ENCODE assay signal across 16 cellular contexts in the genomic region with DNA sequence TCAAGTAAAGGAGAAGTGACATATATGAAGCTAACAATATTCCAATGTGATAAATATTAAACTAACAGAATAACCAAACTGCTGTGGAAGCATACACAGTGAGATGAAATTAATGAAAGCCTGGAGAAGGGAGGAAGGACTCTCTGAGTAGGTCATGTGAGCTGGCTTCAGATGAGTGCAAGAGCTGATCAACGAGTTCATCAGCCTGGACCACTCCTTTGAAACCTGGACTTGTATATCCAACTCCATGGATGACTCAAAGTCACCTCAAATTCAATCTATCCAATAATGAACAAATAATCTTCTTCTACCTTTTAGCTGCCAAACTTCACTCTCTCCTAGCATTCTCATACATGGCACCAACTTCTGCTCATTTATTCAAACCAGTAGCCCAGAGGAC.
DNase-seq lines count a peak whose midpoint lies in the region; ATAC-seq and TF ChIP-seq lines count a peak whose summit lies in the region.
"Had no signal": no experiment of that assay in that cellular context is flagged by ENCODE, and none has a peak within 500 bp of the region (broad histone marks: within the 10 kb centered on the region; RNA-seq: fewer than 3 reads in every experiment).

No MANE protein-coding gene starts in this region.

- CTCF ChIA-PET in A673 (lab: Charles Lee) = no interaction called here

- H3K4me3 ChIP-seq in epithelial cell of esophagus (ENCODE audit: low read length) (no peak overlapping the region), A673 (ENCODE audit: low read depth, low read length, poor library complexity, severe bottlenecking) (no peak overlapping the region)
- H3K4me3 ChIP-seq: BLaER1 treated with 17β-estradiol and CSF1 and Interleukin-3, amounts not matched to agents 10 nM and 100 nM had no signal

- H3K27ac ChIP-seq in A673 (ENCODE audit: low read depth, low read length, poor library complexity, severe bottlenecking) = no peak overlapping the region
- H3K27ac ChIP-seq: BLaER1 treated with 17β-estradiol and CSF1 and Interleukin-3, amounts not matched to agents 10 nM and 100 nM; C4-2B had no signal

- no peaks in the 10 kb centered on the region for H3K9me3 ChIP-seq in A673 (ENCODE audit: low read depth, low read length, poor library complexity, severe bottlenecking)
- H3K9me3 ChIP-seq: BLaER1 treated with 17β-estradiol and CSF1 and Interleukin-3, amounts not matched to agents 10 nM and 100 nM; Caco-2 had no signal

- H3K36me3 Mint-ChIP-seq in memory B cell = peaks cover 22% of the 10 kb centered on the region

- H3K36me3 ChIP-seq in A673 (ENCODE audit: insufficient read depth, low read length, poor library complexity, severe bottlenecking) = no peaks in the 10 kb centered on the region

- BruUV-seq in A673 (replicated peaks; lab: Mats Ljungman, UMichigan) = no TSS peak

- no peak for ATAC-seq in memory B cell (ENCODE audit: low read depth)
- ATAC-seq: CD8-positive, alpha-beta T cell had no signal

- no peak overlapping the region for H3K4me3 Mint-ChIP-seq in memory B cell
- H3K4me3 Mint-ChIP-seq: B cell; CD4-positive, alpha-beta T cell; CD8-positive, alpha-beta T cell had no signal

- POLR2A ChIA-PET in A673 (lab: Charles Lee; ENCODE audit: low non-redundant PET) = no interaction called here

- no peaks in the 10 kb centered on the region for H3K9me3 Mint-ChIP-seq in memory B cell
- H3K9me3 Mint-ChIP-seq: CD4-positive, alpha-beta T cell; CD8-positive, alpha-beta T cell had no signal

- TF ChIP-seq CTCF in epithelial cell of esophagus (IDR thresholded peaks at IDR 0.05; ENCODE audit: insufficient read depth, low read depth, low read length, missing control alignments) = no peak
- no peak for TF ChIP-seq CTCF in A673 (conservative IDR thresholded peaks at IDR 0.05; ENCODE audit: low read depth, low read length)

- intact Hi-C loops in A673 (cut with micrococcal nuclease; ENCODE audit: unreplicated experiment) = no loop called here

- H3K27ac Mint-ChIP-seq in memory B cell = peak overlapping the region; percentile 42
- H3K27ac Mint-ChIP-seq: B cell; CD4-positive, alpha-beta T cell; CD8-positive, alpha-beta T cell had no signal

- peaks cover 18% of the 10 kb centered on the region for H3K4me1 Mint-ChIP-seq in memory B cell

- DNase-seq in epithelial cell of esophagus (ENCODE audit: low read depth) (peak; percentile 52), memory B cell (ENCODE audit: low spot score in 2 of 2) (no peak), glomerular visceral epithelial cell (ENCODE audit: extremely low spot score) (no peak), A673 (ENCODE audit: low spot score) (no peak)
- DNase-seq in activated T-cell treated with anti-CD3 and anti-CD28 coated beads, Interleukin-2, amount 50 U/mL, for 1 hour = no peak
- DNase-seq: 8988T; AML-193; Caco-2; Calu3; CD4-positive, alpha-beta T cell; CD8-positive, alpha-beta T cell; DMS79 treated with DMSO at 0.1 percent for 48 hours; GF-D8 had no signal

- no peaks in the 10 kb centered on the region for H3K27me3 ChIP-seq in A673 (replicated peaks; ENCODE audit: insufficient read depth, low read depth, low read length, poor library complexity)
- H3K27me3 ChIP-seq: BLaER1 treated with 17β-estradiol and CSF1 and Interleukin-3, amounts not matched to agents 10 nM and 100 nM had no signal

- no peaks in the 10 kb centered on the region for H3K27me3 Mint-ChIP-seq in memory B cell
- H3K27me3 Mint-ChIP-seq: B cell; CD4-positive, alpha-beta T cell had no signal

- H3K4me1 ChIP-seq in A673 (ENCODE audit: insufficient read depth, low read length, poor library complexity, severe bottlenecking) = no peaks in the 10 kb centered on the region
- H3K4me1 ChIP-seq: BLaER1 treated with 17β-estradiol and CSF1 and Interleukin-3, amounts not matched to agents 10 nM and 100 nM; Caco-2 had no signal
